8 cellular contexts compared by ENCODE assay signal in genomic region chr19:1942934-1943555, GRCh38. TPM values are rescaled to one million over a fixed set of nuclear protein-coding genes. Genes with fewer than 3 reads are reported as not detected.
DNase-seq lines count a peak whose midpoint lies in the region; ATAC-seq and TF ChIP-seq lines count a peak whose summit lies in the region.

No MANE protein-coding gene starts in this region.

- no peaks in the 10 kb centered on the region for H3K9me3 Mint-ChIP-seq in effector memory CD8-positive, alpha-beta T cell
- H3K9me3 Mint-ChIP-seq in osteocyte (ENCODE audit: unreplicated experiment), result no peaks in the 10 kb centered on the region

- no peak for TF ChIP-seq CTCF in osteocyte (IDR thresholded peaks at IDR 0.05)

- H3K4me3 Mint-ChIP-seq in effector memory CD8-positive, alpha-beta T cell, result peak overlapping the region; percentile 88 to 96
- H3K4me3 Mint-ChIP-seq in osteocyte (ENCODE audit: unreplicated experiment), result peak overlapping the region; percentile 84

- H3K27me3 Mint-ChIP-seq in effector memory CD8-positive, alpha-beta T cell, result no peaks in the 10 kb centered on the region
- H3K27me3 Mint-ChIP-seq in osteocyte (ENCODE audit: unreplicated experiment), result no peaks in the 10 kb centered on the region

- H3K4me1 Mint-ChIP-seq in effector memory CD8-positive, alpha-beta T cell (ENCODE audit: low read depth in 2 of 2), result peaks cover 25 to 32% of the 10 kb centered on the region in 2 donors
- H3K4me1 Mint-ChIP-seq in osteocyte (ENCODE audit: unreplicated experiment), result peaks cover 21% of the 10 kb centered on the region

- H3K36me3 Mint-ChIP-seq in effector memory CD8-positive, alpha-beta T cell (ENCODE audit: insufficient read depth), result peaks cover 52% of the 10 kb centered on the region
- H3K36me3 Mint-ChIP-seq in osteocyte (ENCODE audit: unreplicated experiment), result no peaks in the 10 kb centered on the region

- no peak for ATAC-seq in effector memory CD8-positive, alpha-beta T cell (replicated peaks)
- ATAC-seq in GM18909 (IDR thresholded peaks at IDR 0.05; ENCODE audit: poor library complexity, unreplicated experiment) (no peak), HG03460 (IDR thresholded peaks at IDR 0.05; ENCODE audit: unreplicated experiment) (no peak)

- H3K27ac Mint-ChIP-seq in effector memory CD8-positive, alpha-beta T cell, result peak overlapping the region; percentile 96 to 98
- H3K27ac Mint-ChIP-seq in osteocyte (ENCODE audit: unreplicated experiment), result peak overlapping the region; percentile 73

- DNase-seq in ELR (ENCODE audit: low read depth) (peak; percentile 18), NCI-H69 (lab: John Stamatoyannopoulos, UW) (peak; percentile 49), osteocyte (ENCODE audit: extremely low spot score, unreplicated experiment) (no peak), D341Med (ENCODE audit: low spot score) (no peak), NCI-H1105 treated with DMSO at 0.1 percent for 48 hours (lab: John Stamatoyannopoulos, UW) (no peak)
- no peak for DNase-seq in effector memory CD8-positive, alpha-beta T cell

RNA-seq across cellular contexts. Expression of gene CSNK1G2, which starts 2.1 kb away (rescaled TPM):
- total RNA-seq in osteocyte, result 71.6 and 72.2 TPM in 2 replicates

RNA-seq across cellular contexts. Expression of gene ADAT3, which starts 37.8 kb away (rescaled TPM):
- total RNA-seq in osteocyte, result 6.8 and 7.4 TPM in 2 replicates

RNA-seq across cellular contexts. Expression of gene SCAMP4, which starts 37.8 kb away (rescaled TPM):
- total RNA-seq in osteocyte, result 75.8 and 79.4 TPM in 2 replicates

RNA-seq across cellular contexts. Expression of gene ABHD17A, which starts 57.7 kb away (rescaled TPM):
- 63.4 and 64.0 TPM in 2 replicates for total RNA-seq in osteocyte

Comparison
In these comparisons a context has a peak if more than half of its experiments do, and no peak if none do; other contexts are left out.
1. DNase-seq: peak in ELR (single experiment) and NCI-H69 (single experiment); none in effector memory CD8-positive, alpha-beta T cell (0 of 3), osteocyte (single experiment), D341Med (single experiment) and NCI-H1105 treated with DMSO at 0.1 percent for 48 hours (single experiment).